ENCODE assay signal across 21 cellular contexts in the genomic region with DNA sequence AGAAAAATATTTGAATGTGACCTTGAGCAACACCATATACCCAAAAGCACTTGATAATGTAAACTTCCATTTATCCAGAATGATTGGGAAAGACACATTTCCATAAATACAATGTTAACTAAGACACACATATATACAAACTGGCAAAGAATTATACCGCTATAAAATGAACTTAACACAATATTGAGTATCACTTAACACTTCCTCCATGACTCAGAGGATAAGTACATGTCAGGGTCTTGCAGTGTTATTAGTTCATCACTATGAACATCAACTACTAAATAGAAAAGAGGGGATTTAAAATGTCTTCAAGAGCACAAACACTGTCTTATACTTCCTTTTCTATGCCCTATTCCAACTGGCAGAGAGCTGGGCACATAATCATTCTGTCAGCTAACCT.
"Had no signal": no experiment of that assay in that cellular context is flagged by ENCODE, and none has a peak within 500 bp of the region (broad histone marks: within the 10 kb centered on the region; RNA-seq: fewer than 3 reads in every experiment).

No MANE protein-coding gene starts in this region.

- H3K36me3 ChIP-seq: pancreas had no signal

- H3K9me3 Mint-ChIP-seq: activated CD4-positive, alpha-beta T cell treated with anti-CD3 and anti-CD28 coated beads, Interleukin-2, amount 10 ng/mL, durations not matched to agents 24 days and 14 days; activated CD8-positive, alpha-beta T cell treated with anti-CD3 and anti-CD28 coated beads for 36 hours; activated naive CD4-positive, alpha-beta T cell treated with anti-CD3 and anti-CD28 coated beads for 36 hours; brain; central memory CD8-positive, alpha-beta T cell; natural killer cell treated with Interleukin-12 subunit alpha and Interleukin-12 subunit beta and Interleukin-15 and Interleukin-18, amount 100 ng/mL, for 72 hours; stimulated activated naive B cell treated with anti-CD40 and anti-IgM and Interleukin-4, amounts not matched to agents 10 μg/mL and 1 μg/mL and 100 μg/mL, for 72 hours had no signal

- H3K4me1 ChIP-seq: pancreas, upper lobe of right lung had no signal

- H3K27me3 ChIP-seq: neutrophil, pancreas, sigmoid colon, spleen, upper lobe of right lung had no signal

- H3K27ac Mint-ChIP-seq: activated CD4-positive, alpha-beta T cell treated with anti-CD3 and anti-CD28 coated beads, Interleukin-2, amount 10 ng/mL, durations not matched to agents 24 days and 14 days; activated CD8-positive, alpha-beta T cell treated with anti-CD3 and anti-CD28 coated beads for 36 hours; activated naive CD4-positive, alpha-beta T cell treated with anti-CD3 and anti-CD28 coated beads for 36 hours; activated T-cell treated with anti-CD3 and anti-CD28 coated beads, Interleukin-2, amount 50 U/mL, for 24 hours; brain; natural killer cell treated with Interleukin-12 subunit alpha and Interleukin-12 subunit beta and Interleukin-15 and Interleukin-18, amount 100 ng/mL, for 72 hours; stimulated activated naive B cell treated with anti-CD40 and anti-IgM and Interleukin-4, amounts not matched to agents 10 μg/mL and 1 μg/mL and 100 μg/mL, for 72 hours had no signal

- H3K27me3 Mint-ChIP-seq: activated CD4-positive, alpha-beta T cell treated with anti-CD3 and anti-CD28 coated beads, Interleukin-2, amount 10 ng/mL, durations not matched to agents 24 days and 14 days; activated CD8-positive, alpha-beta T cell treated with anti-CD3 and anti-CD28 coated beads for 36 hours; activated T-cell treated with anti-CD3 and anti-CD28 coated beads, Interleukin-2, amount 50 U/mL, for 24 hours; brain; central memory CD8-positive, alpha-beta T cell; natural killer cell treated with Interleukin-12 subunit alpha and Interleukin-12 subunit beta and Interleukin-15 and Interleukin-18, amount 100 ng/mL, for 72 hours; stimulated activated naive B cell treated with anti-CD40 and anti-IgM and Interleukin-4, amounts not matched to agents 10 μg/mL and 1 μg/mL and 100 μg/mL, for 72 hours had no signal

- H3K4me3 Mint-ChIP-seq: activated CD4-positive, alpha-beta T cell treated with anti-CD3 and anti-CD28 coated beads, Interleukin-2, amount 10 ng/mL, durations not matched to agents 24 days and 14 days; activated CD8-positive, alpha-beta T cell treated with anti-CD3 and anti-CD28 coated beads for 36 hours; activated naive CD4-positive, alpha-beta T cell treated with anti-CD3 and anti-CD28 coated beads for 36 hours; activated T-cell treated with anti-CD3 and anti-CD28 coated beads, Interleukin-2, amount 50 U/mL, for 24 hours; brain; central memory CD8-positive, alpha-beta T cell; natural killer cell treated with Interleukin-12 subunit alpha and Interleukin-12 subunit beta and Interleukin-15 and Interleukin-18, amount 100 ng/mL, for 72 hours; stimulated activated naive B cell treated with anti-CD40 and anti-IgM and Interleukin-4, amounts not matched to agents 10 μg/mL and 1 μg/mL and 100 μg/mL, for 72 hours had no signal

- DNase-seq: activated CD4-positive, alpha-beta T cell treated with anti-CD3 and anti-CD28 coated beads, Interleukin-2, amount 10 ng/mL, durations not matched to agents 24 days and 14 days; activated CD4-positive, CD25-positive, alpha-beta regulatory T cell; activated CD8-positive, alpha-beta T cell treated with anti-CD3 and anti-CD28 coated beads for 36 hours; activated naive CD4-positive, alpha-beta T cell treated with anti-CD3 and anti-CD28 coated beads for 36 hours; activated T-cell treated with anti-CD3 and anti-CD28 coated beads, Interleukin-2, amount 50 U/mL, for 24 hours; cortex of kidney; effector CD4-positive, alpha-beta T cell; islet precursor cell; left colon; lower lobe of right lung; pancreas; sigmoid colon; spleen; stimulated activated naive B cell treated with anti-CD40 and anti-IgM and Interleukin-4, amounts not matched to agents 10 μg/mL and 1 μg/mL and 100 μg/mL, for 72 hours; T1000; upper lobe of right lung had no signal

- H3K4me3 ChIP-seq: lower lobe of right lung, pancreas, sigmoid colon, spleen, upper lobe of right lung had no signal

- H3K9me3 ChIP-seq: lower lobe of right lung, neutrophil, pancreas, sigmoid colon, upper lobe of right lung had no signal

- ATAC-seq: activated CD8-positive, alpha-beta T cell treated with anti-CD3 and anti-CD28 coated beads for 36 hours; esophagus mucosa; left colon; lower lobe of right lung; natural killer cell treated with Interleukin-12 subunit alpha and Interleukin-12 subunit beta and Interleukin-15 and Interleukin-18, amount 100 ng/mL, for 72 hours; pancreas; stimulated activated naive B cell treated with anti-CD40 and anti-IgM and Interleukin-4, amounts not matched to agents 10 μg/mL and 1 μg/mL and 100 μg/mL, for 72 hours; upper lobe of right lung had no signal
